ENCODE assay signal across 1 cellular context in the genomic region with DNA sequence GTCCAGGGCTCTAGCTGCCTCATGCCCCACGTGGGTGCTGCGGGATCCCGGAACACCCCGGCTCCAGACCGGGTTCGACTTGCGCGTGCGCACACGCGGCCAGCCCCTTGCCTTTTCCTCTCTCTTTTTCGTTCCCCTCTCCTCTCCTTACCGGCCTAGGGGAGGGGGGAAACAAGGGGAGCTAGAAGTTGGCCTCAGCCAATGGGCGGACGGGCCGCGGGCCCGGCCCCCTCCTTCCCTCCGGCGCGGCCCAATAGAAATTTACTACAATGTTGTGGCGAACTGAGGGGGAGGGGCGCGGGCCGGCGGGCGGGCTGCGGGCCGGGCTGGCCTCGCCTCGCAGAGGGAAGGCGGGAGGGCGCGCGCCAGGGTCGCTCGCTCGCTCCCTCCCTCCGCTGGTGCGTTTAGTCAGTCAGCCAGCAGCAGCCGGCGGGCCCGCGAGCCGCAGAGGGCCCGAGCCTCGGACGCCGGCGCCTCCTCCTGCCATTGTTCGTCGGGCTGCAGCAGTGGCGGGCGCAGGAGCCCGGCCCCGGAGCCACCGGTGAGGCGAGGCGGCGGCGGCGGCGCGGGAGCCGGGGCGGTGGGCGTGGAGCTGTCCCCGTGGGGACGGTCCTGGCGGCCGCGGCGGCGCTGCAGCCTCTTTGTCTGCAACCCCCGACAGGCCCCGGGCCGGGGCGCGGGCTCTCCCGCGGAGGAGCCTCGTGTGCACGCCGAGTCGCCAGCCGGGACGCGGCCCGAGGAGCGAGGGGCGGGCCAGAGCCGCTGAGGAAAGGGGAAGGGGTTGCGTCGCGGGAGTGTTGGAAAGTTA.
TF ChIP-seq lines count a peak whose summit lies in the region.

Gene EPB41 (plus strand): TSS at position 342 of the 808 bp plus-strand sequence. CDS start 72,869 bp downstream, outside the sequence.

TF ChIP-seq in HepG2, 621 proteins besides CTCF, POLR2A, EP300 and RAD21 (continues in another document):
- TF ChIP-seq HOXA7 (CRISPR knock-in tag; IDR thresholded peaks at IDR 0.05) (no peak), FOSL1 (CRISPR knock-in tag; IDR thresholded peaks at IDR 0.05; ENCODE audit: borderline replicate concordance) (no peak), ZNF317 (CRISPR knock-in tag; IDR thresholded peaks at IDR 0.05) (no peak), ATF1 (CRISPR knock-in tag; IDR thresholded peaks at IDR 0.05) (no peak), ZC3H4 (CRISPR knock-in tag; IDR thresholded peaks at IDR 0.05; ENCODE audit: borderline replicate concordance) (no peak), ZBTB39 (CRISPR knock-in tag; IDR thresholded peaks at IDR 0.05) (no peak), PAF1 (CRISPR knock-in tag; IDR thresholded peaks at IDR 0.05) (no peak), ZFX (CRISPR knock-in tag; IDR thresholded peaks at IDR 0.05; ENCODE audit: low read depth) (peak; percentile 62; the same call in 1 of the 2 replicates), PHF21A (CRISPR knock-in tag; IDR thresholded peaks at IDR 0.05) (peak; percentile 73), MEIS2 (CRISPR knock-in tag; IDR thresholded peaks at IDR 0.05) (peak; percentile 68), JARID2 (CRISPR knock-in tag; IDR thresholded peaks at IDR 0.05; ENCODE audit: insufficient replicate concordance) (no peak), ZGPAT (CRISPR knock-in tag; IDR thresholded peaks at IDR 0.05) (no peak), HOXA3 (CRISPR knock-in tag; IDR thresholded peaks at IDR 0.05) (peak; percentile 35; the same call in 1 of the 2 replicates), SKI (IDR thresholded peaks at IDR 0.05; ENCODE audit: partially characterized antibody) (peak; percentile 47), MIER2 (CRISPR knock-in tag; IDR thresholded peaks at IDR 0.05) (no peak), ELF4 (CRISPR knock-in tag; IDR thresholded peaks at IDR 0.05; ENCODE audit: borderline replicate concordance) (no peak), ETV5 (CRISPR knock-in tag; IDR thresholded peaks at IDR 0.05; ENCODE audit: borderline replicate concordance) (no peak), USF2 (IDR thresholded peaks at IDR 0.05; ENCODE audit: low read depth, low read length) (peak; percentile 47; the same call in 1 of the 2 replicates), USF2 (CRISPR knock-in tag; IDR thresholded peaks at IDR 0.05; ENCODE audit: borderline replicate concordance) (no peak), FOXK1 (CRISPR knock-in tag; IDR thresholded peaks at IDR 0.05; ENCODE audit: borderline replicate concordance, low read depth) (peak; percentile 74; the same call in 1 of the 2 replicates), SNAPC4 (CRISPR knock-in tag; IDR thresholded peaks at IDR 0.05) (no peak), MYC (CRISPR knock-in tag; IDR thresholded peaks at IDR 0.05; ENCODE audit: borderline replicate concordance) (peak; percentile 34; the same call in 1 of the 2 replicates), ARNT2 (CRISPR knock-in tag; IDR thresholded peaks at IDR 0.05; ENCODE audit: low read depth) (0 out of 2 replicates have a peak, but pooled peaks have one; percentile 59), HHEX (CRISPR knock-in tag; IDR thresholded peaks at IDR 0.05) (no peak), NFYB (CRISPR knock-in tag; IDR thresholded peaks at IDR 0.05) (peak; percentile 81), BRCA1 (CRISPR knock-in tag; IDR thresholded peaks at IDR 0.05) (no peak), SETDB1 (CRISPR knock-in tag; IDR thresholded peaks at IDR 0.05; ENCODE audit: borderline replicate concordance) (no peak), ATF2 (CRISPR knock-in tag; IDR thresholded peaks at IDR 0.05) (no peak), HNRNPUL1 (IDR thresholded peaks at IDR 0.05; ENCODE audit: low read depth, low read length) (no peak), ZNF563 (CRISPR knock-in tag; IDR thresholded peaks at IDR 0.05) (peak; percentile 45; the same call in 1 of the 2 replicates)
- TF ChIP-seq, protein P1, sequence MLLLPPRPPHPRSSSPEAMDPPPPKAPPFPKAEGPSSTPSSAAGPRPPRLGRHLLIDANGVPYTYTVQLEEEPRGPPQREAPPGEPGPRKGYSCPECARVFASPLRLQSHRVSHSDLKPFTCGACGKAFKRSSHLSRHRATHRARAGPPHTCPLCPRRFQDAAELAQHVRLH (CRISPR knock-in tag; IDR thresholded peaks at IDR 0.05; ENCODE audit: borderline replicate concordance, low read depth): 0 out of 2 replicates have a peak, but pooled peaks have one; percentile 38
- TF ChIP-seq, protein P2, sequence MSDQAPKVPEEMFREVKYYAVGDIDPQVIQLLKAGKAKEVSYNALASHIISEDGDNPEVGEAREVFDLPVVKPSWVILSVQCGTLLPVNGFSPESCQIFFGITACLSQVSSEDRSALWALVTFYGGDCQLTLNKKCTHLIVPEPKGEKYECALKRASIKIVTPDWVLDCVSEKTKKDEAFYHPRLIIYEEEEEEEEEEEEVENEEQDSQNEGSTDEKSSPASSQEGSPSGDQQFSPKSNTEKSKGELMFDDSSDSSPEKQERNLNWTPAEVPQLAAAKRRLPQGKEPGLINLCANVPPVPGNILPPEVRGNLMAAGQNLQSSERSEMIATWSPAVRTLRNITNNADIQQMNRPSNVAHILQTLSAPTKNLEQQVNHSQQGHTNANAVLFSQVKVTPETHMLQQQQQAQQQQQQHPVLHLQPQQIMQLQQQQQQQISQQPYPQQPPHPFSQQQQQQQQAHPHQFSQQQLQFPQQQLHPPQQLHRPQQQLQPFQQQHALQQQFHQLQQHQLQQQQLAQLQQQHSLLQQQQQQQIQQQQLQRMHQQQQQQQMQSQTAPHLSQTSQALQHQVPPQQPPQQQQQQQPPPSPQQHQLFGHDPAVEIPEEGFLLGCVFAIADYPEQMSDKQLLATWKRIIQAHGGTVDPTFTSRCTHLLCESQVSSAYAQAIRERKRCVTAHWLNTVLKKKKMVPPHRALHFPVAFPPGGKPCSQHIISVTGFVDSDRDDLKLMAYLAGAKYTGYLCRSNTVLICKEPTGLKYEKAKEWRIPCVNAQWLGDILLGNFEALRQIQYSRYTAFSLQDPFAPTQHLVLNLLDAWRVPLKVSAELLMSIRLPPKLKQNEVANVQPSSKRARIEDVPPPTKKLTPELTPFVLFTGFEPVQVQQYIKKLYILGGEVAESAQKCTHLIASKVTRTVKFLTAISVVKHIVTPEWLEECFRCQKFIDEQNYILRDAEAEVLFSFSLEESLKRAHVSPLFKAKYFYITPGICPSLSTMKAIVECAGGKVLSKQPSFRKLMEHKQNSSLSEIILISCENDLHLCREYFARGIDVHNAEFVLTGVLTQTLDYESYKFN (CRISPR knock-in tag; conservative IDR thresholded peaks at IDR 0.05): peak; percentile 49; the same call in 1 of the 2 replicates
- TF ChIP-seq, protein P3, sequence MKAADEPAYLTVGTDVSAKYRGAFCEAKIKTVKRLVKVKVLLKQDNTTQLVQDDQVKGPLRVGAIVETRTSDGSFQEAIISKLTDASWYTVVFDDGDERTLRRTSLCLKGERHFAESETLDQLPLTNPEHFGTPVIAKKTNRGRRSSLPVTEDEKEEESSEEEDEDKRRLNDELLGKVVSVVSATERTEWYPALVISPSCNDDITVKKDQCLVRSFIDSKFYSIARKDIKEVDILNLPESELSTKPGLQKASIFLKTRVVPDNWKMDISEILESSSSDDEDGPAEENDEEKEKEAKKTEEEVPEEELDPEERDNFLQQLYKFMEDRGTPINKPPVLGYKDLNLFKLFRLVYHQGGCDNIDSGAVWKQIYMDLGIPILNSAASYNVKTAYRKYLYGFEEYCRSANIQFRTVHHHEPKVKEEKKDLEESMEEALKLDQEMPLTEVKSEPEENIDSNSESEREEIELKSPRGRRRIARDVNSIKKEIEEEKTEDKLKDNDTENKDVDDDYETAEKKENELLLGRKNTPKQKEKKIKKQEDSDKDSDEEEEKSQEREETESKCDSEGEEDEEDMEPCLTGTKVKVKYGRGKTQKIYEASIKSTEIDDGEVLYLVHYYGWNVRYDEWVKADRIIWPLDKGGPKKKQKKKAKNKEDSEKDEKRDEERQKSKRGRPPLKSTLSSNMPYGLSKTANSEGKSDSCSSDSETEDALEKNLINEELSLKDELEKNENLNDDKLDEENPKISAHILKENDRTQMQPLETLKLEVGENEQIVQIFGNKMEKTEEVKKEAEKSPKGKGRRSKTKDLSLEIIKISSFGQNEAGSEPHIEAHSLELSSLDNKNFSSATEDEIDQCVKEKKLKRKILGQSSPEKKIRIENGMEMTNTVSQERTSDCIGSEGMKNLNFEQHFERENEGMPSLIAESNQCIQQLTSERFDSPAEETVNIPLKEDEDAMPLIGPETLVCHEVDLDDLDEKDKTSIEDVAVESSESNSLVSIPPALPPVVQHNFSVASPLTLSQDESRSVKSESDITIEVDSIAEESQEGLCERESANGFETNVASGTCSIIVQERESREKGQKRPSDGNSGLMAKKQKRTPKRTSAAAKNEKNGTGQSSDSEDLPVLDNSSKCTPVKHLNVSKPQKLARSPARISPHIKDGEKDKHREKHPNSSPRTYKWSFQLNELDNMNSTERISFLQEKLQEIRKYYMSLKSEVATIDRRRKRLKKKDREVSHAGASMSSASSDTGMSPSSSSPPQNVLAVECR (CRISPR knock-in tag; IDR thresholded peaks at IDR 0.05; ENCODE audit: borderline replicate concordance): peak; percentile 77
